ENCODE assay signal across 8 cellular contexts in genomic region chr21:44338971-44339910, GRCh38. TPM values are rescaled to one million over a fixed set of nuclear protein-coding genes. Genes with fewer than 3 reads are reported as not detected.
DNase-seq lines count a peak whose midpoint lies in the region; ATAC-seq and TF ChIP-seq lines count a peak whose summit lies in the region.

Gene CFAP410, minus strand, starts transcription at chr21:44339390. Its CDS starts 196 bp downstream, at chr21:44339194.

- H3K27ac Mint-ChIP-seq in activated T-cell treated with anti-CD3 and anti-CD28 coated beads, Interleukin-2, amount 50 U/mL, for 24 hours: peak within 1 kb of the TSS; percentile 97

- H3K4me1 Mint-ChIP-seq in activated T-cell treated with anti-CD3 and anti-CD28 coated beads, Interleukin-2, amount 50 U/mL, for 24 hours (ENCODE audit: low read depth): peaks cover 26% of the 10 kb centered on the region

- no peaks in the 10 kb centered on the region for H3K27me3 Mint-ChIP-seq in activated T-cell treated with anti-CD3 and anti-CD28 coated beads, Interleukin-2, amount 50 U/mL, for 24 hours

- H3K4me3 ChIP-seq in esophagus (ENCODE audit: low read depth in 1 of 2, low read length in 2 of 2) (peak within 1 kb of the TSS; percentile 72 to 77), mucosa of stomach (ENCODE audit: low read length) (peak within 1 kb of the TSS; percentile 97)

- H3K4me3 Mint-ChIP-seq in activated T-cell treated with anti-CD3 and anti-CD28 coated beads, Interleukin-2, amount 50 U/mL, for 24 hours: peak within 1 kb of the TSS; percentile 94

- H3K36me3 ChIP-seq in esophagus (ENCODE audit: control insufficient read depth in 2 of 2, insufficient read depth in 2 of 2, low read length in 1 of 2) (peaks cover 3 to 4% of the 10 kb centered on the region in 2 donors), mucosa of stomach (ENCODE audit: control insufficient read depth, insufficient read depth, low read length) (no peaks in the 10 kb centered on the region)

- H3K36me3 Mint-ChIP-seq in activated T-cell treated with anti-CD3 and anti-CD28 coated beads, Interleukin-2, amount 50 U/mL, for 24 hours (ENCODE audit: low read depth): peaks cover 27% of the 10 kb centered on the region

- no peaks in the 10 kb centered on the region for H3K9me3 Mint-ChIP-seq in activated T-cell treated with anti-CD3 and anti-CD28 coated beads, Interleukin-2, amount 50 U/mL, for 24 hours

- H3K9me3 ChIP-seq in esophagus (ENCODE audit: control insufficient read depth in 2 of 2, insufficient read depth in 1 of 2, low read depth in 1 of 2, low read length in 1 of 2) (no peaks in the 10 kb centered on the region), mucosa of stomach (ENCODE audit: control insufficient read depth, low read length) (no peaks in the 10 kb centered on the region)

- H3K27ac ChIP-seq in esophagus (ENCODE audit: low read depth in 2 of 2, low read length in 1 of 2): peak within 1 kb of the TSS; percentile 91 to 98

- peaks cover 0 to 7% of the 10 kb centered on the region in 2 donors for H3K4me1 ChIP-seq in esophagus (ENCODE audit: control insufficient read depth in 2 of 2, insufficient read depth in 2 of 2, low read length in 1 of 2)
- H3K4me1 ChIP-seq in mucosa of stomach (ENCODE audit: control insufficient read depth, insufficient read depth, low read length): peaks cover 15% of the 10 kb centered on the region

- H3K9ac ChIP-seq in mucosa of stomach (ENCODE audit: low read length): peak within 1 kb of the TSS; percentile 98

- H3K27me3 ChIP-seq in esophagus (ENCODE audit: control insufficient read depth in 1 of 2, insufficient read depth in 2 of 2, low read length in 2 of 2) (no peaks in the 10 kb centered on the region), mucosa of stomach (ENCODE audit: control insufficient read depth, insufficient read depth, low read length) (no peaks in the 10 kb centered on the region)

- peak; percentile 77 for ATAC-seq in GM21737 (IDR thresholded peaks at IDR 0.05; ENCODE audit: unreplicated experiment)

- DNase-seq in DMS53 treated with DMSO at 0.1 percent for 48 hours (lab: John Stamatoyannopoulos, UW; ENCODE audit: unreplicated experiment) (peak; percentile 77), KG1 (lab: John Stamatoyannopoulos, UW) (peak; percentile 94)
- DNase-seq in activated T-cell treated with anti-CD3 and anti-CD28 coated beads, Interleukin-2, amount 50 U/mL, for 24 hours: peak; percentile 98
- peak; percentile 96 for DNase-seq in stimulated activated CD8-positive, alpha-beta memory T cell treated with anti-CD3 and anti-CD28 coated beads, Interleukin-4, amount 100 ng/mL, for 48 hours

- 1% methylated on average over 72 to 89 of the region's 90 CpGs for WGBS in esophagus, 2 donors

TF ChIP-seq in PFSK-1, 5 proteins besides CTCF, POLR2A, EP300 and RAD21:
- TF ChIP-seq SIN3A (IDR thresholded peaks at IDR 0.05; ENCODE audit: borderline replicate concordance, insufficient read depth, low read length) (peak; percentile 93; the same call in 1 of the 2 replicates), FOXP2 (optimal IDR thresholded peaks at IDR 0.05; ENCODE audit: borderline replicate concordance, extremely low read depth, extremely low read length, insufficient read depth) (no peak), REST (IDR thresholded peaks at IDR 0.05; ENCODE audit: insufficient read depth in 1 of 2, low read depth in 2 of 2, low read length in 2 of 2) (peak in 1 of 2 experiments; percentile 58; a peak in 1 of 4 replicates), POLR2AphosphoS5 (IDR thresholded peaks at IDR 0.05; ENCODE audit: low read depth, low read length) (peak; percentile 73)

RNA-seq across cellular contexts. Expression of gene CFAP410, which starts in this region (rescaled TPM):
- 34.0 TPM for polyA plus RNA-seq in PFSK-1 (2012; ENCODE audit: insufficient read length, low read depth)
- polyA plus RNA-seq in esophagus: 10 to 100 TPM; 13.9 to 19.1 TPM

Comparison
In these comparisons a context has a peak if more than half of its experiments do, and no peak if none do; other contexts are left out.
1. Peak in every context shown above with its lines: DNase-seq, ATAC-seq, H3K4me3 ChIP-seq and H3K27ac ChIP-seq.